In genomic region chr10:75233444-75234016, GRCh38 we compare ENCODE assay signal across 8 cellular contexts. TPM values are rescaled to one million over a fixed set of nuclear protein-coding genes. Genes with fewer than 3 reads are reported as not detected.
A peak's percentile ranks its signal among the peaks of the same experiment; 100 is the strongest.
DNase-seq lines count a peak whose midpoint lies in the region; ATAC-seq, FAIRE-seq and TF ChIP-seq lines count a peak whose summit lies in the region.
"Had no signal": no experiment of that assay in that cellular context is flagged by ENCODE, and none has a peak within 500 bp of the region (broad histone marks: within the 10 kb centered on the region; RNA-seq: fewer than 3 reads in every experiment).

No MANE protein-coding gene starts in this region.

- CTCF ChIA-PET in HEK293 (lab: Yijun Ruan, JAX) = interaction anchor here (0.5 to 4.6 kb wide), 5 partner anchors 23 to 1231 kb away, joined by 3 to 47 read pairs (median 3); partner anchors contain the start of gene VDAC2

- no peak for TF ChIP-seq CTCF in HEK293 (tag by site-specific recombination; IDR thresholded peaks at IDR 0.05)

- peak overlapping the region; percentile 33; the same call in 1 of the 2 replicates for H3K4me3 ChIP-seq in HEK293 (ENCODE audit: low read depth, low read length)
- H3K4me3 ChIP-seq in esophagus (ENCODE audit: low read depth in 1 of 2, low read length in 2 of 2) = peak overlapping the region; percentile 33 to 38
- peak overlapping the region in 1 of 2 donors; percentile 46 for H3K4me3 ChIP-seq in small intestine (ENCODE audit: low read depth in 1 of 2, low read length in 2 of 2)

- ATAC-seq in SK-N-SH treated with all-trans-retinoic acid at 6 μM for 48 hours = peak; percentile 1; the same call in 2 of the 3 replicates

- WGBS in esophagus, 2 donors = 40 to 41% methylated on average over 14 of the region's 14 CpGs
- WGBS in small intestine, 3 donors = 42 to 53% (median 45%) methylated on average over 14 of the region's 14 CpGs

- H3K27ac ChIP-seq in HEK293 (ENCODE audit: extremely low read depth, low read depth, low read length) = peak overlapping the region; percentile 45
- peak overlapping the region; percentile 90 to 98 for H3K27ac ChIP-seq in esophagus (ENCODE audit: low read depth in 2 of 2, low read length in 1 of 2)
- H3K27ac ChIP-seq in small intestine (ENCODE audit: low read depth in 1 of 2, low read length in 1 of 2) = peak overlapping the region; percentile 74 to 86
- H3K27ac ChIP-seq: SJSA1 had no signal

- no peaks in the 10 kb centered on the region for H3K9me3 ChIP-seq in HEK293 (ENCODE audit: control insufficient read depth, insufficient read depth, low read depth, low read length)
- no peaks in the 10 kb centered on the region for H3K9me3 ChIP-seq in esophagus (ENCODE audit: control insufficient read depth in 2 of 2, insufficient read depth in 1 of 2, low read depth in 1 of 2, low read length in 1 of 2)
- no peaks in the 10 kb centered on the region for H3K9me3 ChIP-seq in small intestine (ENCODE audit: control insufficient read depth, low read depth)
- H3K9me3 ChIP-seq: SJSA1 had no signal

- DNase-seq in small intestine = no peak
- no peak for DNase-seq in SHP77 treated with DMSO at 0.1 percent for 48 hours (lab: John Stamatoyannopoulos, UW)
- DNase-seq in DMS114 treated with DMSO at 0.1 percent for 48 hours (lab: John Stamatoyannopoulos, UW; ENCODE audit: unreplicated experiment) = no peak
- DNase-seq in effector CD8-positive, alpha-beta T cell (lab: John Stamatoyannopoulos, UW) = no peak

- H3K4me1 ChIP-seq in HEK293 (ENCODE audit: control insufficient read depth, insufficient read depth, low read length) (no peaks in the 10 kb centered on the region; the same call in 1 of the 2 replicates), esophagus (ENCODE audit: control insufficient read depth in 2 of 2, insufficient read depth in 2 of 2, low read length in 1 of 2) (peaks cover 0 to 3% of the 10 kb centered on the region in 2 donors), small intestine (ENCODE audit: control insufficient read depth in 2 of 2, insufficient read depth in 1 of 2, low read depth in 1 of 2, low read length in 1 of 2) (peaks cover 0 to 3% of the 10 kb centered on the region in 2 donors)

- H3K36me3 ChIP-seq in HEK293 (ENCODE audit: control insufficient read depth in 2 of 2, insufficient read depth in 1 of 2, low read length in 2 of 2) (peaks cover 4 to 53% of the 10 kb centered on the region in 2 experiments), esophagus (ENCODE audit: control insufficient read depth in 2 of 2, insufficient read depth in 2 of 2, low read length in 1 of 2) (peaks cover 0 to 17% of the 10 kb centered on the region in 2 donors), small intestine (ENCODE audit: control insufficient read depth in 2 of 2, insufficient read depth in 2 of 2, low read length in 2 of 2) (peaks cover 7 to 18% of the 10 kb centered on the region in 2 donors)

- no peak for FAIRE-seq in small intestine (lab: Jason Lieb, UNC)

- H3K27me3 ChIP-seq in esophagus (ENCODE audit: control insufficient read depth in 1 of 2, insufficient read depth in 2 of 2, low read length in 2 of 2) (no peaks in the 10 kb centered on the region), small intestine (ENCODE audit: control insufficient read depth in 2 of 2, insufficient read depth in 2 of 2, low read length in 2 of 2) (no peaks in the 10 kb centered on the region)
- H3K27me3 ChIP-seq: SJSA1 had no signal

- POLR2A ChIA-PET in HEK293 (lab: Yijun Ruan, JAX) = interaction anchor here (0.6 to 3.8 kb wide), 7 partner anchors 9 to 168 kb away, joined by 3 to 36 read pairs (median 8); partner anchors contain the start of genes SAMD8, VDAC2 and ZNF503

TF ChIP-seq in HEK293, 187 proteins besides CTCF, POLR2A, EP300 and RAD21:
- TF ChIP-seq, protein P1, sequence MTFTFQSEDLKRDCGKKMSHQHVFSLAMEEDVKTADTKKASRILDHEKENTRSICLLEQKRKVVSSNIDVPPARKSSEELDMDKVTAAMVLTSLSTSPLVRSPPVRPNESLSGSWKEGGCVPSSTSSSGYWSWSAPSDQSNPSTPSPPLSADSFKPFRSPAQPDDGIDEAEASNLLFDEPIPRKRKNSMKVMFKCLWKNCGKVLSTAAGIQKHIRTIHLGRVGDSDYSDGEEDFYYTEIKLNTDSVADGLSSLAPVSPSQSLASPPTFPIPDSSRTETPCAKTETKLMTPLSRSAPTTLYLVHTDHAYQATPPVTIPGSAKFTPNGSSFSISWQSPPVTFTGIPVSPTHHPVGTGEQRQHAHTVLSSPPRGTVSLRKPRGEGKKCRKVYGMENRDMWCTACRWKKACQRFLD (tag by site-specific recombination; IDR thresholded peaks at IDR 0.05) = no peak
- no peak for TF ChIP-seq ZNF157 (tag by site-specific recombination; IDR thresholded peaks at IDR 0.05)
- no peak for TF ChIP-seq ZNF292 (tag by site-specific recombination; IDR thresholded peaks at IDR 0.05; ENCODE audit: borderline replicate concordance, low read depth)
- TF ChIP-seq, protein P2, sequence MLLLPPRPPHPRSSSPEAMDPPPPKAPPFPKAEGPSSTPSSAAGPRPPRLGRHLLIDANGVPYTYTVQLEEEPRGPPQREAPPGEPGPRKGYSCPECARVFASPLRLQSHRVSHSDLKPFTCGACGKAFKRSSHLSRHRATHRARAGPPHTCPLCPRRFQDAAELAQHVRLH (tag by site-specific recombination; IDR thresholded peaks at IDR 0.05) = no peak
- TF ChIP-seq ZNF670 (tag by site-specific recombination; IDR thresholded peaks at IDR 0.05; ENCODE audit: low read depth) = no peak
- TF ChIP-seq ZBTB6 (tag by site-specific recombination; IDR thresholded peaks at IDR 0.05) = no peak
- no peak for TF ChIP-seq ZNF561 (tag by site-specific recombination; IDR thresholded peaks at IDR 0.05; ENCODE audit: borderline replicate concordance)
- TF ChIP-seq ZNF121 (tag by site-specific recombination; IDR thresholded peaks at IDR 0.05) = no peak

TF ChIP-seq in SK-N-SH treated with all-trans-retinoic acid at 6 μM for 48 hours, 23 proteins besides CTCF, POLR2A, EP300 and RAD21:
- no peak for TF ChIP-seq ZFP3 (CRISPR knock-in tag; IDR thresholded peaks at IDR 0.05)
- TF ChIP-seq CSDC2 (CRISPR knock-in tag; IDR thresholded peaks at IDR 0.05) = no peak
- no peak for TF ChIP-seq ESRRG (CRISPR knock-in tag; IDR thresholded peaks at IDR 0.05)
- TF ChIP-seq, protein P3, sequence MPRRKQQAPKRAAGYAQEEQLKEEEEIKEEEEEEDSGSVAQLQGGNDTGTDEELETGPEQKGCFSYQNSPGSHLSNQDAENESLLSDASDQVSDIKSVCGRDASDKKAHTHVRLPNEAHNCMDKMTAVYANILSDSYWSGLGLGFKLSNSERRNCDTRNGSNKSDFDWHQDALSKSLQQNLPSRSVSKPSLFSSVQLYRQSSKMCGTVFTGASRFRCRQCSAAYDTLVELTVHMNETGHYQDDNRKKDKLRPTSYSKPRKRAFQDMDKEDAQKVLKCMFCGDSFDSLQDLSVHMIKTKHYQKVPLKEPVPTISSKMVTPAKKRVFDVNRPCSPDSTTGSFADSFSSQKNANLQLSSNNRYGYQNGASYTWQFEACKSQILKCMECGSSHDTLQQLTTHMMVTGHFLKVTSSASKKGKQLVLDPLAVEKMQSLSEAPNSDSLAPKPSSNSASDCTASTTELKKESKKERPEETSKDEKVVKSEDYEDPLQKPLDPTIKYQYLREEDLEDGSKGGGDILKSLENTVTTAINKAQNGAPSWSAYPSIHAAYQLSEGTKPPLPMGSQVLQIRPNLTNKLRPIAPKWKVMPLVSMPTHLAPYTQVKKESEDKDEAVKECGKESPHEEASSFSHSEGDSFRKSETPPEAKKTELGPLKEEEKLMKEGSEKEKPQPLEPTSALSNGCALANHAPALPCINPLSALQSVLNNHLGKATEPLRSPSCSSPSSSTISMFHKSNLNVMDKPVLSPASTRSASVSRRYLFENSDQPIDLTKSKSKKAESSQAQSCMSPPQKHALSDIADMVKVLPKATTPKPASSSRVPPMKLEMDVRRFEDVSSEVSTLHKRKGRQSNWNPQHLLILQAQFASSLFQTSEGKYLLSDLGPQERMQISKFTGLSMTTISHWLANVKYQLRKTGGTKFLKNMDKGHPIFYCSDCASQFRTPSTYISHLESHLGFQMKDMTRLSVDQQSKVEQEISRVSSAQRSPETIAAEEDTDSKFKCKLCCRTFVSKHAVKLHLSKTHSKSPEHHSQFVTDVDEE (CRISPR knock-in tag; IDR thresholded peaks at IDR 0.05) = no peak
- TF ChIP-seq OSR1 (CRISPR knock-in tag; IDR thresholded peaks at IDR 0.05) = no peak
- TF ChIP-seq, protein P4, sequence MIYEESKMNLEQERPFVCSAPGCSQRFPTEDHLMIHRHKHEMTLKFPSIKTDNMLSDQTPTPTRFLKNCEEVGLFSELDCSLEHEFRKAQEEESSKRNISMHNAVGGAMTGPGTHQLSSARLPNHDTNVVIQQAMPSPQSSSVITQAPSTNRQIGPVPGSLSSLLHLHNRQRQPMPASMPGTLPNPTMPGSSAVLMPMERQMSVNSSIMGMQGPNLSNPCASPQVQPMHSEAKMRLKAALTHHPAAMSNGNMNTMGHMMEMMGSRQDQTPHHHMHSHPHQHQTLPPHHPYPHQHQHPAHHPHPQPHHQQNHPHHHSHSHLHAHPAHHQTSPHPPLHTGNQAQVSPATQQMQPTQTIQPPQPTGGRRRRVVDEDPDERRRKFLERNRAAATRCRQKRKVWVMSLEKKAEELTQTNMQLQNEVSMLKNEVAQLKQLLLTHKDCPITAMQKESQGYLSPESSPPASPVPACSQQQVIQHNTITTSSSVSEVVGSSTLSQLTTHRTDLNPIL (CRISPR knock-in tag; IDR thresholded peaks at IDR 0.05; ENCODE audit: low read depth) = no peak
- no peak for TF ChIP-seq ARNTL (CRISPR knock-in tag; IDR thresholded peaks at IDR 0.05; ENCODE audit: borderline replicate concordance, low read depth)
- TF ChIP-seq, protein P5, sequence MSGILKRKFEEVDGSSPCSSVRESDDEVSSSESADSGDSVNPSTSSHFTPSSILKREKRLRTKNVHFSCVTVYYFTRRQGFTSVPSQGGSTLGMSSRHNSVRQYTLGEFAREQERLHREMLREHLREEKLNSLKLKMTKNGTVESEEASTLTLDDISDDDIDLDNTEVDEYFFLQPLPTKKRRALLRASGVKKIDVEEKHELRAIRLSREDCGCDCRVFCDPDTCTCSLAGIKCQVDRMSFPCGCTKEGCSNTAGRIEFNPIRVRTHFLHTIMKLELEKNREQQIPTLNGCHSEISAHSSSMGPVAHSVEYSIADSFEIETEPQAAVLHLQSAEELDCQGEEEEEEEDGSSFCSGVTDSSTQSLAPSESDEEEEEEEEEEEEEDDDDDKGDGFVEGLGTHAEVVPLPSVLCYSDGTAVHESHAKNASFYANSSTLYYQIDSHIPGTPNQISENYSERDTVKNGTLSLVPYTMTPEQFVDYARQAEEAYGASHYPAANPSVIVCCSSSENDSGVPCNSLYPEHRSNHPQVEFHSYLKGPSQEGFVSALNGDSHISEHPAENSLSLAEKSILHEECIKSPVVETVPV (CRISPR knock-in tag; IDR thresholded peaks at IDR 0.05) = no peak

RNA-seq across cellular contexts. Expression of gene COMTD1, which starts 2.2 kb away (rescaled TPM):
- 100 to 1,000 TPM; 153 to 185 TPM for polyA plus RNA-seq in esophagus
- polyA plus RNA-seq in small intestine = 100 to 1,000 TPM; 132 to 510 (median 325) TPM

RNA-seq across cellular contexts. Expression of gene VDAC2, which starts 22.9 kb away (rescaled TPM):
- polyA plus RNA-seq in esophagus = 100 to 1,000 TPM; 268 to 282 TPM
- polyA plus RNA-seq in small intestine = 100 to 1,000 TPM; 181 to 313 (median 290) TPM
